In genomic region chr1:68232354-68233148, GRCh38 we compare ENCODE assay signal across 8 cellular contexts. TPM values are rescaled to one million over a fixed set of nuclear protein-coding genes. Genes with fewer than 3 reads are reported as not detected.
DNase-seq lines count a peak whose midpoint lies in the region; ATAC-seq and TF ChIP-seq lines count a peak whose summit lies in the region.

Gene WLS (minus strand): TSS chr1:68232523. CDS start chr1:68232299, 224 bp downstream.

- H3K36me3 ChIP-seq in colonic mucosa = no peaks in the 10 kb centered on the region
- H3K36me3 ChIP-seq in kidney epithelial cell (ENCODE audit: control insufficient read depth, insufficient read depth, low read length) = no peaks in the 10 kb centered on the region
- no peaks in the 10 kb centered on the region for H3K36me3 ChIP-seq in smooth muscle cell (ENCODE audit: low read depth)

- H3K27me3 ChIP-seq in colonic mucosa (no peaks in the 10 kb centered on the region), kidney epithelial cell (ENCODE audit: control insufficient read depth, insufficient read depth, low read length) (no peaks in the 10 kb centered on the region), smooth muscle cell (ENCODE audit: low read depth) (no peaks in the 10 kb centered on the region)

- H2AFZ ChIP-seq in smooth muscle cell (ENCODE audit: low read depth) = peak within 1 kb of the TSS; percentile 95

- peaks cover 9% of the 10 kb centered on the region for H3F3A ChIP-seq in smooth muscle cell (ENCODE audit: low read depth)

- peak within 1 kb of the TSS; percentile 99 for H3K4me2 ChIP-seq in smooth muscle cell

- H3K27ac ChIP-seq in colonic mucosa = peak within 1 kb of the TSS; percentile 62
- peak within 1 kb of the TSS; percentile 48 for H3K27ac ChIP-seq in smooth muscle cell (ENCODE audit: low read depth)

- H4K20me1 ChIP-seq in smooth muscle cell (ENCODE audit: low read depth) = peaks cover 17% of the 10 kb centered on the region

- peaks cover 3% of the 10 kb centered on the region for H3K9me3 Mint-ChIP-seq in activated CD8-positive, alpha-beta T cell treated with anti-CD3 and anti-CD28 coated beads for 36 hours
- H3K9me3 Mint-ChIP-seq in activated CD8-positive, alpha-beta T cell treated with anti-CD3 and anti-CD28 coated beads, Interleukin-2, amount 10 ng/mL, durations not matched to agents 7 days and 5 days (ENCODE audit: insufficient read depth) = no peaks in the 10 kb centered on the region

- POLR2A ChIA-PET in activated CD8-positive, alpha-beta T cell treated with anti-CD3 and anti-CD28 coated beads for 36 hours (lab: Charles Lee) = interaction anchor here (0.6 kb wide), 1 partner anchor 658 kb away, joined by 5 read pairs; no protein-coding TSS in a partner anchor
- POLR2A ChIA-PET in activated CD8-positive, alpha-beta T cell treated with anti-CD3 and anti-CD28 coated beads, Interleukin-2, amount 10 ng/mL, durations not matched to agents 7 days and 5 days (lab: Charles Lee) = no interaction called here

- intact Hi-C loops in activated CD8-positive, alpha-beta T cell treated with anti-CD3 and anti-CD28 coated beads for 36 hours (cut with micrococcal nuclease) = no loop called here
- intact Hi-C loops in colonic mucosa (cut with DNase I) = loop anchor here (5.0 to 10.0 kb wide), 2 partner anchors 85 to 92 kb away; no protein-coding TSS in a partner anchor

- no peak for TF ChIP-seq POLR2A in erythroblast (IDR thresholded peaks at IDR 0.05; ENCODE audit: low read length)

- H3K4me1 Mint-ChIP-seq in activated CD8-positive, alpha-beta T cell treated with anti-CD3 and anti-CD28 coated beads for 36 hours (ENCODE audit: low read depth) = peaks cover 11% of the 10 kb centered on the region
- peaks cover 8% of the 10 kb centered on the region for H3K4me1 Mint-ChIP-seq in activated CD8-positive, alpha-beta T cell treated with anti-CD3 and anti-CD28 coated beads, Interleukin-2, amount 10 ng/mL, durations not matched to agents 7 days and 5 days (ENCODE audit: low read depth)

- H3K4me3 ChIP-seq in colonic mucosa = peak within 1 kb of the TSS; percentile 59
- H3K4me3 ChIP-seq in kidney epithelial cell (ENCODE audit: low read depth, low read length) = peak within 1 kb of the TSS; percentile 61
- peak within 1 kb of the TSS; percentile 97 for H3K4me3 ChIP-seq in smooth muscle cell

- CTCF ChIA-PET in activated CD8-positive, alpha-beta T cell treated with anti-CD3 and anti-CD28 coated beads for 36 hours (lab: Charles Lee) = no interaction called here
- CTCF ChIA-PET in activated CD8-positive, alpha-beta T cell treated with anti-CD3 and anti-CD28 coated beads, Interleukin-2, amount 10 ng/mL, durations not matched to agents 7 days and 5 days (lab: Charles Lee) = no interaction called here

- no peak for DNase-seq in activated CD8-positive, alpha-beta T cell treated with anti-CD3 and anti-CD28 coated beads for 36 hours
- DNase-seq in activated CD8-positive, alpha-beta T cell treated with anti-CD3 and anti-CD28 coated beads, Interleukin-2, amount 10 ng/mL, durations not matched to agents 7 days and 5 days = no peak
- DNase-seq in NCI-H69 (lab: John Stamatoyannopoulos, UW) (peak; percentile 77), colonic mucosa (peak; percentile 87), kidney epithelial cell (ENCODE audit: low read depth) (no peak), smooth muscle cell (lab: John Stamatoyannopoulos, UW; ENCODE audit: unreplicated experiment) (peak; percentile 34), erythroblast (lab: John Stamatoyannopoulos, UW) (no peak)

- TF ChIP-seq CTCF in activated CD8-positive, alpha-beta T cell treated with anti-CD3 and anti-CD28 coated beads for 36 hours (IDR thresholded peaks at IDR 0.05) = no peak
- TF ChIP-seq CTCF in colonic mucosa (IDR thresholded peaks at IDR 0.05) (no peak), kidney epithelial cell (IDR thresholded peaks at IDR 0.05; ENCODE audit: insufficient read depth, low read length, poor library complexity, severe bottlenecking) (no peak), smooth muscle cell (IDR thresholded peaks at IDR 0.05; ENCODE audit: borderline replicate concordance, insufficient read depth, poor library complexity, severe bottlenecking) (no peak)

- H3K4me1 ChIP-seq in colonic mucosa (no peaks in the 10 kb centered on the region), smooth muscle cell (ENCODE audit: low read depth) (peaks cover 20% of the 10 kb centered on the region)

- H3K9me3 ChIP-seq in colonic mucosa (no peaks in the 10 kb centered on the region), smooth muscle cell (replicated peaks; ENCODE audit: low read depth) (no peaks in the 10 kb centered on the region)

- ATAC-seq in activated CD8-positive, alpha-beta T cell treated with anti-CD3 and anti-CD28 coated beads for 36 hours = no peak
- no peak for ATAC-seq in activated CD8-positive, alpha-beta T cell treated with anti-CD3 and anti-CD28 coated beads, Interleukin-2, amount 10 ng/mL, durations not matched to agents 7 days and 5 days
- ATAC-seq in HG03039 (IDR thresholded peaks at IDR 0.05; ENCODE audit: unreplicated experiment) = no peak

- H3K27ac Mint-ChIP-seq in activated CD8-positive, alpha-beta T cell treated with anti-CD3 and anti-CD28 coated beads for 36 hours = no peak within 1 kb of the TSS
- no peak within 1 kb of the TSS for H3K27ac Mint-ChIP-seq in activated CD8-positive, alpha-beta T cell treated with anti-CD3 and anti-CD28 coated beads, Interleukin-2, amount 10 ng/mL, durations not matched to agents 7 days and 5 days

- peaks cover 19% of the 10 kb centered on the region for H3K79me2 ChIP-seq in smooth muscle cell (ENCODE audit: low read depth)

- H3K27me3 Mint-ChIP-seq in activated CD8-positive, alpha-beta T cell treated with anti-CD3 and anti-CD28 coated beads for 36 hours = peaks cover 58% of the 10 kb centered on the region
- peaks cover 52% of the 10 kb centered on the region for H3K27me3 Mint-ChIP-seq in activated CD8-positive, alpha-beta T cell treated with anti-CD3 and anti-CD28 coated beads, Interleukin-2, amount 10 ng/mL, durations not matched to agents 7 days and 5 days (ENCODE audit: low read depth)

- H3K9ac ChIP-seq in colonic mucosa (ENCODE audit: low read depth in 2 of 2, low read length in 2 of 2) (peak within 1 kb of the TSS; percentile 74 to 97), smooth muscle cell (ENCODE audit: low read depth) (peak within 1 kb of the TSS; percentile 77)

- peak within 1 kb of the TSS; percentile 6 for H3K4me3 Mint-ChIP-seq in activated CD8-positive, alpha-beta T cell treated with anti-CD3 and anti-CD28 coated beads for 36 hours
- H3K4me3 Mint-ChIP-seq in activated CD8-positive, alpha-beta T cell treated with anti-CD3 and anti-CD28 coated beads, Interleukin-2, amount 10 ng/mL, durations not matched to agents 7 days and 5 days = no peak within 1 kb of the TSS

- no peaks in the 10 kb centered on the region for H3K36me3 Mint-ChIP-seq in activated CD8-positive, alpha-beta T cell treated with anti-CD3 and anti-CD28 coated beads for 36 hours (ENCODE audit: low read depth)
- H3K36me3 Mint-ChIP-seq in activated CD8-positive, alpha-beta T cell treated with anti-CD3 and anti-CD28 coated beads, Interleukin-2, amount 10 ng/mL, durations not matched to agents 7 days and 5 days (ENCODE audit: low read depth) = no peaks in the 10 kb centered on the region

- 2% methylated on average over 40 of the region's 41 CpGs for WGBS in smooth muscle cell (ENCODE audit: low lambda C conversion rate)

RNA-seq across cellular contexts. Expression of gene WLS, which starts in this region (rescaled TPM):
- not detected for total RNA-seq in activated CD8-positive, alpha-beta T cell treated with anti-CD3 and anti-CD28 coated beads for 36 hours
- total RNA-seq in activated CD8-positive, alpha-beta T cell treated with anti-CD3 and anti-CD28 coated beads, Interleukin-2, amount 10 ng/mL, durations not matched to agents 7 days and 5 days = not detected
- total RNA-seq in colonic mucosa (100 to 1,000 TPM in 1 of 2 donors, 10 to 100 TPM in 1; 88.3 to 116 TPM), kidney epithelial cell (39.2 and 55.0 TPM in 2 replicates), smooth muscle cell (92.5 and 112 TPM in 2 replicates)
- 58.1 and 93.2 TPM in 2 replicates for polyA plus RNA-seq in smooth muscle cell

Comparison
In these comparisons a context has a peak if more than half of its experiments do, and no peak if none do; other contexts are left out.
1. RNA of gene WLS (total RNA-seq): 88.3 to 116 TPM in colonic mucosa, 92.5 to 112 TPM in smooth muscle cell and 39.2 to 55.0 TPM in kidney epithelial cell; not detected in activated CD8-positive, alpha-beta T cell treated with anti-CD3 and anti-CD28 coated beads, Interleukin-2, amount 10 ng/mL, durations not matched to agents 7 days and 5 days and not detected in activated CD8-positive, alpha-beta T cell treated with anti-CD3 and anti-CD28 coated beads for 36 hours; every median in the first group is over 10 times any median in the second.
2. DNase-seq: peak in NCI-H69 (single experiment), colonic mucosa (single experiment) and smooth muscle cell (single experiment); none in activated CD8-positive, alpha-beta T cell treated with anti-CD3 and anti-CD28 coated beads for 36 hours (single experiment), activated CD8-positive, alpha-beta T cell treated with anti-CD3 and anti-CD28 coated beads, Interleukin-2, amount 10 ng/mL, durations not matched to agents 7 days and 5 days (single experiment), kidney epithelial cell (single experiment) and erythroblast (0 of 2).
3. Peak in every context shown above with its lines, with median percentiles within 50 percentile points of each other: H3K4me3 ChIP-seq.